ENCODE assay signal across 8 cellular contexts in genomic region chr5:76403713-76403962, GRCh38. TPM values are rescaled to one million over a fixed set of nuclear protein-coding genes. Genes with fewer than 3 reads are reported as not detected.
DNase-seq lines count a peak whose midpoint lies in the region; ATAC-seq and TF ChIP-seq lines count a peak whose summit lies in the region.

No MANE protein-coding gene starts in this region.

- H3K9me3 ChIP-seq in IMR-90 (ENCODE audit: control insufficient read depth, insufficient read depth, low read length): no peaks in the 10 kb centered on the region
- no peaks in the 10 kb centered on the region for H3K9me3 ChIP-seq in naive thymus-derived CD4-positive, alpha-beta T cell (ENCODE audit: control insufficient read depth in 2 of 3, low read length in 3 of 3)

- no peak for TF ChIP-seq RAD21 in IMR-90 (IDR thresholded peaks at IDR 0.05; ENCODE audit: low read length)

- WGBS in IMR-90 (ENCODE audit: extremely low coverage in 2 of 2, insufficient read length in 1 of 2), 2 experiments: no CpG with 5 or more reads among the region's 19 CpGs

- no peak overlapping the region for H4K8ac ChIP-seq in IMR-90 (ENCODE audit: low read depth in 2 of 2, low read length in 2 of 2)

- H3K9me3 Mint-ChIP-seq in CD14-positive monocyte: peaks cover 0 to 3% (median 0%) of the 10 kb centered on the region in 7 donors
- peaks cover 0 to 7% (median 0%) of the 10 kb centered on the region in 11 donors for H3K9me3 Mint-ChIP-seq in naive thymus-derived CD4-positive, alpha-beta T cell

- peak overlapping the region; percentile 97 to 98 for H3K4me3 Mint-ChIP-seq in CD14-positive monocyte
- H3K4me3 Mint-ChIP-seq in naive thymus-derived CD4-positive, alpha-beta T cell: peak overlapping the region; percentile 87 to 99 (median 91)

- no peak overlapping the region; the same call in 1 of the 2 replicates for H3K4me3 ChIP-seq in IMR-90 (ENCODE audit: insufficient read depth, low read depth, low read length)
- H3K4me3 ChIP-seq in dorsolateral prefrontal cortex: peak overlapping the region; percentile 43 to 76 (median 64)
- H3K4me3 ChIP-seq in naive thymus-derived CD4-positive, alpha-beta T cell (ENCODE audit: low read length): peak overlapping the region; percentile 81

- H3K18ac ChIP-seq in IMR-90 (ENCODE audit: low read depth, low read length): no peak overlapping the region

- H2AK9ac ChIP-seq in IMR-90 (replicated peaks; ENCODE audit: low read depth, low read length, poor library complexity): no peak overlapping the region

- no peak for TF ChIP-seq POLR2A in IMR-90 (IDR thresholded peaks at IDR 0.05; ENCODE audit: low read depth, low read length)

- H2BK20ac ChIP-seq in IMR-90 (ENCODE audit: low read depth, low read length): no peak overlapping the region

- peak overlapping the region; percentile 91 to 100 (median 100) for H3K27ac Mint-ChIP-seq in CD14-positive monocyte
- H3K27ac Mint-ChIP-seq in naive thymus-derived CD4-positive, alpha-beta T cell: peak overlapping the region; percentile 94 to 100 (median 97)

- no peak overlapping the region for H3K56ac ChIP-seq in IMR-90 (ENCODE audit: extremely low read depth, insufficient read depth, low read length)

- H3K9ac ChIP-seq in IMR-90 (ENCODE audit: low read depth, low read length): no peak overlapping the region

- H3K36me3 Mint-ChIP-seq in CD14-positive monocyte: no peaks in the 10 kb centered on the region
- peaks cover 0 to 23% (median 0%) of the 10 kb centered on the region in 5 donors for H3K36me3 Mint-ChIP-seq in naive thymus-derived CD4-positive, alpha-beta T cell

- H3K79me1 ChIP-seq in IMR-90 (ENCODE audit: low read depth in 1 of 2, low read length in 2 of 2): no peaks in the 10 kb centered on the region

- intact Hi-C loops in CD14-positive monocyte (cut with micrococcal nuclease): loop anchor here (2.0 to 10.0 kb wide), 4 partner anchors 61 to 181 kb away; no protein-coding TSS in a partner anchor
- intact Hi-C loops in IMR-90 (cut with micrococcal nuclease): loop anchor here (5.0 to 10.0 kb wide), 2 partner anchors 179 to 371 kb away; no protein-coding TSS in a partner anchor
- intact Hi-C loops in dorsolateral prefrontal cortex (cut with DNase I): no loop called here
- intact Hi-C loops in naive thymus-derived CD4-positive, alpha-beta T cell (cut with micrococcal nuclease): loop anchor here (1.0 to 10.0 kb wide), 18 partner anchors 70 to 1169 kb away; partner anchors contain the start of genes POC5 (in 2 of the 2), ANKRD31 (in 1 of the 2), F2R (in 1 of the 2) and HMGCR (in 1 of the 2)

- H3K14ac ChIP-seq in IMR-90 (replicated peaks; ENCODE audit: low read depth, low read length): no peak overlapping the region

- H3K23ac ChIP-seq in IMR-90 (ENCODE audit: low read depth, low read length): no peak overlapping the region; the same call in 1 of the 2 replicates

- no TSS peak for BruUV-seq in IMR-90 (replicated peaks; lab: Mats Ljungman, UMichigan)

- no peaks in the 10 kb centered on the region for H4K20me1 ChIP-seq in IMR-90 (ENCODE audit: insufficient read depth, low read length)

- H3K36me3 ChIP-seq in IMR-90 (ENCODE audit: control insufficient read depth, insufficient read depth, low read length): no peaks in the 10 kb centered on the region
- H3K36me3 ChIP-seq in naive thymus-derived CD4-positive, alpha-beta T cell (ENCODE audit: control insufficient read depth in 2 of 3, insufficient read depth in 3 of 3, low read length in 3 of 3): peaks cover 0 to 8% (median 0%) of the 10 kb centered on the region in 3 experiments

- H3K4me2 ChIP-seq in IMR-90 (ENCODE audit: low read depth, low read length): peak overlapping the region; percentile 79; the same call in 1 of the 2 replicates

- dilution Hi-C loops in IMR-90 (cut with HindIII; ENCODE audit: low sequenced_read_pairs, unreplicated experiment): no loop called here

- peaks cover 66% of the 10 kb centered on the region for H3K4me1 Mint-ChIP-seq in CD14-positive monocyte
- H3K4me1 Mint-ChIP-seq in naive thymus-derived CD4-positive, alpha-beta T cell: peaks cover 35 to 67% (median 60%) of the 10 kb centered on the region in 7 donors

- H2BK5ac ChIP-seq in IMR-90 (ENCODE audit: low read depth, low read length, poor library complexity, severe bottlenecking): no peak overlapping the region

- DNase-seq in CD14-positive monocyte (ENCODE audit: low spot score) (peak; percentile 58), IMR-90 (no peak), dorsolateral prefrontal cortex (peak in 1 of 10 donors; percentile 44), putamen (ENCODE audit: low spot score) (no peak), COR-L47 (lab: John Stamatoyannopoulos, UW) (no peak)
- no peak for DNase-seq in naive thymus-derived CD4-positive, alpha-beta T cell

- no peak overlapping the region for H2BK120ac ChIP-seq in IMR-90 (ENCODE audit: low read depth, low read length)

- H3K27me3 Mint-ChIP-seq in CD14-positive monocyte (ENCODE audit: low read depth in 3 of 3): peaks cover 0 to 3% (median 0%) of the 10 kb centered on the region in 3 donors
- peaks cover 0 to 13% (median 0%) of the 10 kb centered on the region in 5 donors for H3K27me3 Mint-ChIP-seq in naive thymus-derived CD4-positive, alpha-beta T cell

- no peak overlapping the region for H2BK15ac ChIP-seq in IMR-90 (ENCODE audit: low read depth, low read length)

- peak overlapping the region; percentile 89 for H2AFZ ChIP-seq in IMR-90 (replicated peaks; ENCODE audit: low read length, poor library complexity)

- no peaks in the 10 kb centered on the region for H3K9me1 ChIP-seq in IMR-90 (ENCODE audit: insufficient read depth, low read length)

- CTCF ChIA-PET in IMR-90 (lab: Yijun Ruan, JAX): interaction anchor here (1.1 kb wide), 1 partner anchor 15 kb away, joined by 3 read pairs; no protein-coding TSS in a partner anchor
- CTCF ChIA-PET in naive thymus-derived CD4-positive, alpha-beta T cell (lab: Charles Lee): interaction anchor here (0.6 to 8.8 kb wide), 14 partner anchors 11 to 452 kb away, joined by 3 to 70 read pairs (median 5); no protein-coding TSS in a partner anchor

- H2AK5ac ChIP-seq in IMR-90 (ENCODE audit: low read depth, low read length): no peak overlapping the region

- TF ChIP-seq CTCF in CD14-positive monocyte (IDR thresholded peaks at IDR 0.05): no peak
- no peak for TF ChIP-seq CTCF in IMR-90 (conservative IDR thresholded peaks at IDR 0.05; ENCODE audit: low read depth, low read length)
- TF ChIP-seq CTCF in dorsolateral prefrontal cortex (IDR thresholded peaks at IDR 0.05 in 54 of 56, conservative IDR thresholded peaks at IDR 0.05 in 2 of 56; ENCODE audit: low read depth in 1 of 56, partially characterized antibody in 56 of 56): no peak

- H4K91ac ChIP-seq in IMR-90 (ENCODE audit: insufficient read depth, low read depth, low read length): no peak overlapping the region

- no peak; the same call in 1 of the 2 replicates for ATAC-seq in IMR-90 (ENCODE audit: low read depth)
- ATAC-seq in naive thymus-derived CD4-positive, alpha-beta T cell: no peak
- ATAC-seq in HG03280 (IDR thresholded peaks at IDR 0.05; ENCODE audit: unreplicated experiment): no peak
- no peak for ATAC-seq in GM19023 (IDR thresholded peaks at IDR 0.05; ENCODE audit: unreplicated experiment)

- no peak overlapping the region for H4K5ac ChIP-seq in IMR-90 (ENCODE audit: low read depth, low read length)

- in situ Hi-C loops in IMR-90 (cut with MboI; ENCODE audit: low sequenced_read_pairs): no loop called here

- H3K27ac ChIP-seq in IMR-90 (ENCODE audit: insufficient read depth, low read length): no peak overlapping the region
- peak overlapping the region in 5 of 59 donors; percentile 2 to 58 (median 49) for H3K27ac ChIP-seq in dorsolateral prefrontal cortex
- H3K27ac ChIP-seq in naive thymus-derived CD4-positive, alpha-beta T cell (ENCODE audit: low read depth, low read length): peak overlapping the region; percentile 94

- H3K27me3 ChIP-seq in IMR-90 (ENCODE audit: control insufficient read depth, insufficient read depth, low read length) (peaks cover 47% of the 10 kb centered on the region), dorsolateral prefrontal cortex (peaks cover 0 to 53% (median 33%) of the 10 kb centered on the region in 45 donors)
- H3K27me3 ChIP-seq in naive thymus-derived CD4-positive, alpha-beta T cell (ENCODE audit: control insufficient read depth in 2 of 2, insufficient read depth in 2 of 2, low read length in 2 of 2): no peaks in the 10 kb centered on the region

- H3K4me1 ChIP-seq in IMR-90 (ENCODE audit: control insufficient read depth, insufficient read depth, low read length): no peaks in the 10 kb centered on the region
- H3K4me1 ChIP-seq in naive thymus-derived CD4-positive, alpha-beta T cell (ENCODE audit: control insufficient read depth in 2 of 2, insufficient read depth in 2 of 2, low read length in 2 of 2): peaks cover 20 to 21% of the 10 kb centered on the region in 2 donors

- POLR2A ChIA-PET in IMR-90 (lab: Charles Lee; ENCODE audit: unreplicated experiment): no interaction called here
- POLR2A ChIA-PET in naive thymus-derived CD4-positive, alpha-beta T cell (lab: Charles Lee): interaction anchor here (0.6 to 5.1 kb wide), 14 partner anchors 9 to 1538 kb away, joined by 3 to 54 read pairs (median 4); no protein-coding TSS in a partner anchor

- no peak overlapping the region for H3K4ac ChIP-seq in IMR-90 (ENCODE audit: low read depth, low read length)

TF ChIP-seq in IMR-90, 13 proteins besides CTCF, POLR2A, EP300 and RAD21 (continues in another document):
- TF ChIP-seq ELK1 (IDR thresholded peaks at IDR 0.05; ENCODE audit: borderline replicate concordance, low read depth, low read length) (no peak), RCOR1 (IDR thresholded peaks at IDR 0.05; ENCODE audit: insufficient replicate concordance, low read length) (no peak), MXI1 (IDR thresholded peaks at IDR 0.05; ENCODE audit: borderline replicate concordance, low read depth, low read length) (no peak)

RNA-seq across cellular contexts. Expression of gene IQGAP2, which starts 0.6 kb away (rescaled TPM):
- polyA plus RNA-seq in CD14-positive monocyte (10 to 100 TPM; 21.4 to 35.4 TPM), IMR-90 (2012; rRNA removed) (0.21 and 0.36 TPM in 2 replicates)
- total RNA-seq in IMR-90 (2012; rRNA removed) (0.28 and 0.36 TPM in 2 replicates), dorsolateral prefrontal cortex (1 to 10 TPM in 111 of 120 experiments, under 1 TPM in 9; 0.66 to 7.9 (median 2.5) TPM)
- polyA plus RNA-seq in IMR-90 (2012; cell fraction: cytosol; rRNA removed): 0.05 and 0.12 TPM in 2 replicates
- polyA plus RNA-seq in IMR-90 (2012; cell fraction: nucleus; rRNA removed; ENCODE audit: low replicate concordance): 0.09 TPM in 1 of 2 replicates, not detected in the other
- 100 to 1,000 TPM in 1 of 5 experiments, 10 to 100 TPM in 4; 69.1 to 114 (median 88.0) TPM for total RNA-seq in naive thymus-derived CD4-positive, alpha-beta T cell
- polyA plus RNA-seq in naive thymus-derived CD4-positive, alpha-beta T cell: 10 to 100 TPM; 19.0 to 23.8 TPM

Comparison
In these comparisons a context has a peak if more than half of its experiments do, and no peak if none do; other contexts are left out.
1. RNA of gene IQGAP2, which starts 0.6 kb away (total RNA-seq): 69.1 to 114 TPM in naive thymus-derived CD4-positive, alpha-beta T cell; 0.66 to 7.9 TPM in dorsolateral prefrontal cortex and 0.28 to 0.36 TPM in IMR-90; every median in the first group is over 4 times any median in the second.
2. intact Hi-C loops: an anchor here in CD14-positive monocyte (2.0 to 10.0 kb wide), IMR-90 (5.0 to 10.0 kb wide) and naive thymus-derived CD4-positive, alpha-beta T cell (1.0 to 10.0 kb wide); none called in dorsolateral prefrontal cortex.